ENCODE assay signal across 25 cellular contexts in the genomic region with DNA sequence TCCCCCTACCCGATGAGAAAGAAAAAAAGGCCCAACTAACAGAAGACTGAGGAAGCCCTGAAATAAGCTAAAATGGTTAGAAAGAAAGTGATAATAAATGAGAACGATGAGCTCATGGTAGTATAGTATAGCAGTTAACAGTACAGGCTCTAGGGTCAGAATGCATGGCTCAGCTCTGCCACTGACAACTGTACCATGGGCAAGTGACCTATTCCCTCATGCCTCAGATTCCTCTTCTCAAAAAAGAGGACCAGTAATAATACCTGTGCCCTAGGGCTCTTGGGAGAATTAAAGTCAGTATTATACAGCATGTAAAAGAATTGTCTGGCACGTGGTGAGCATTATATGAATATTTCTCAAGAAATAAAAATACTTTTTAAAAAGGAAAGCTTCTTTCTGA.
"Had no signal": no experiment of that assay in that cellular context is flagged by ENCODE, and none has a peak within 500 bp of the region (broad histone marks: within the 10 kb centered on the region; RNA-seq: fewer than 3 reads in every experiment).

No MANE protein-coding gene starts in this region.

- ATAC-seq: activated CD4-positive, CD25-positive, alpha-beta regulatory T cell treated with anti-CD3 and anti-CD28 coated beads, Interleukin-2, amount 50 U/mL, for 24 hours; activated CD8-positive, alpha-beta T cell treated with anti-CD3 and anti-CD28 coated beads for 36 hours had no signal

- H3K27me3 ChIP-seq: brain microvascular endothelial cell, cardiac muscle cell, SJSA1 had no signal

- H3K4me3 Mint-ChIP-seq: activated CD8-positive, alpha-beta T cell treated with anti-CD3 and anti-CD28 coated beads for 36 hours; activated naive CD8-positive, alpha-beta T cell; activated T-cell treated with anti-CD3 and anti-CD28 coated beads, Interleukin-2, amount 50 U/mL, for 24 hours; activated T-helper 1 cell treated with anti-CD3 and anti-CD28 coated beads, Interleukin-12 subunit alpha, Interleukin-12 subunit beta, Interleukin-2, Interleukin-4 antibody, amounts not matched to agents 30 ng/mL and 10 ng/mL and 1 ng/mL, durations not matched to agents 14 hours and 24 hours and 36 hours; IgD-negative memory B cell had no signal

- H3K36me3 ChIP-seq: cardiac muscle cell had no signal

- H3K27ac Mint-ChIP-seq: activated CD8-positive, alpha-beta T cell treated with anti-CD3 and anti-CD28 coated beads for 36 hours; activated T-helper 1 cell treated with anti-CD3 and anti-CD28 coated beads, Interleukin-12 subunit alpha, Interleukin-12 subunit beta, Interleukin-2, Interleukin-4 antibody, amounts not matched to agents 30 ng/mL and 10 ng/mL and 1 ng/mL, durations not matched to agents 14 hours and 24 hours and 36 hours; IgD-negative memory B cell had no signal

- H3K4me3 ChIP-seq: cardiac muscle cell, SJSA1 had no signal

- H3K27ac ChIP-seq: brain microvascular endothelial cell, cardiac muscle cell, SJSA1 had no signal

- H3K27me3 Mint-ChIP-seq: activated CD8-positive, alpha-beta T cell treated with anti-CD3 and anti-CD28 coated beads for 36 hours; activated naive CD8-positive, alpha-beta T cell; activated T-cell treated with anti-CD3 and anti-CD28 coated beads, Interleukin-2, amount 50 U/mL, for 24 hours; IgD-negative memory B cell had no signal

- DNase-seq: activated CD4-positive, alpha-beta T cell treated with anti-CD3 and anti-CD28 coated beads for 4 hours; activated CD8-positive, alpha-beta T cell treated with anti-CD3 and anti-CD28 coated beads for 36 hours; activated effector memory CD4-positive, alpha-beta T cell treated with anti-CD3 and anti-CD28 coated beads, Interleukin-2, amount 50 U/mL, for 16 hours; activated naive CD4-positive, alpha-beta T cell treated with Interleukin-2 at 50 U/mL for 16 hours; activated T-cell treated with anti-CD3 and anti-CD28 coated beads, Interleukin-2, amount 50 U/mL, for 24 hours; amygdala; brain microvascular endothelial cell; cerebellar nuclear complex; KG1; NCI-H1092; NCI-H1417; NCI-H1694 treated with DMSO at 0.1 percent for 48 hours; NCI-H2029 treated with DMSO at 0.1 percent for 48 hours; NCI-H345; NCI-H510A; NCI-H526 treated with DMSO at 0.1 percent for 48 hours; SHP77; T-helper 2 cell; T1000 had no signal
